In the genomic region with DNA sequence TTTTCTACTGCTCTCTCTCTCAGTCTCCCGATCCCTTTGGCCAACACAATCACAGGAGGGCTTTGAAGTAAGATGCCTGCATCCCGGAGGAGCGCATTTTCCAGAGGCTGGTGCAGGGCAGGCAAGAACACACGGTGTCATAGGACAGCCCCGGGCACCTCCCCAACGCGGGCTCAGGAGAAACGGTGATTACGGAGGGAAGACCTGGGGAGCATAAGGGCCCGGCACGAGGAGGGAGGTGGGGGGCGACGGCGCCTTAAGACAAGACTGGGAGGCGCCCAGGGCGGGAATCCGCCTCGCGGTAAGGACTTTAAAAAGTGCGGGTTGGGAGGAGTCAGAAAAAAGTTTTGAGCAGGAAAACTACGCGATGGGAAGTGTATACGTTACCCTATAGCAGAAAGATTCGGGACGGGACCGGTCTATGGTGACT, we compare ENCODE assay signal across 1 cellular context.
TF ChIP-seq lines count a peak whose summit lies in the region.

No MANE protein-coding gene starts in this region.

TF ChIP-seq in GM23338, 12 proteins besides CTCF, POLR2A, EP300 and RAD21 (continued from another document):
- TF ChIP-seq, protein P1, sequence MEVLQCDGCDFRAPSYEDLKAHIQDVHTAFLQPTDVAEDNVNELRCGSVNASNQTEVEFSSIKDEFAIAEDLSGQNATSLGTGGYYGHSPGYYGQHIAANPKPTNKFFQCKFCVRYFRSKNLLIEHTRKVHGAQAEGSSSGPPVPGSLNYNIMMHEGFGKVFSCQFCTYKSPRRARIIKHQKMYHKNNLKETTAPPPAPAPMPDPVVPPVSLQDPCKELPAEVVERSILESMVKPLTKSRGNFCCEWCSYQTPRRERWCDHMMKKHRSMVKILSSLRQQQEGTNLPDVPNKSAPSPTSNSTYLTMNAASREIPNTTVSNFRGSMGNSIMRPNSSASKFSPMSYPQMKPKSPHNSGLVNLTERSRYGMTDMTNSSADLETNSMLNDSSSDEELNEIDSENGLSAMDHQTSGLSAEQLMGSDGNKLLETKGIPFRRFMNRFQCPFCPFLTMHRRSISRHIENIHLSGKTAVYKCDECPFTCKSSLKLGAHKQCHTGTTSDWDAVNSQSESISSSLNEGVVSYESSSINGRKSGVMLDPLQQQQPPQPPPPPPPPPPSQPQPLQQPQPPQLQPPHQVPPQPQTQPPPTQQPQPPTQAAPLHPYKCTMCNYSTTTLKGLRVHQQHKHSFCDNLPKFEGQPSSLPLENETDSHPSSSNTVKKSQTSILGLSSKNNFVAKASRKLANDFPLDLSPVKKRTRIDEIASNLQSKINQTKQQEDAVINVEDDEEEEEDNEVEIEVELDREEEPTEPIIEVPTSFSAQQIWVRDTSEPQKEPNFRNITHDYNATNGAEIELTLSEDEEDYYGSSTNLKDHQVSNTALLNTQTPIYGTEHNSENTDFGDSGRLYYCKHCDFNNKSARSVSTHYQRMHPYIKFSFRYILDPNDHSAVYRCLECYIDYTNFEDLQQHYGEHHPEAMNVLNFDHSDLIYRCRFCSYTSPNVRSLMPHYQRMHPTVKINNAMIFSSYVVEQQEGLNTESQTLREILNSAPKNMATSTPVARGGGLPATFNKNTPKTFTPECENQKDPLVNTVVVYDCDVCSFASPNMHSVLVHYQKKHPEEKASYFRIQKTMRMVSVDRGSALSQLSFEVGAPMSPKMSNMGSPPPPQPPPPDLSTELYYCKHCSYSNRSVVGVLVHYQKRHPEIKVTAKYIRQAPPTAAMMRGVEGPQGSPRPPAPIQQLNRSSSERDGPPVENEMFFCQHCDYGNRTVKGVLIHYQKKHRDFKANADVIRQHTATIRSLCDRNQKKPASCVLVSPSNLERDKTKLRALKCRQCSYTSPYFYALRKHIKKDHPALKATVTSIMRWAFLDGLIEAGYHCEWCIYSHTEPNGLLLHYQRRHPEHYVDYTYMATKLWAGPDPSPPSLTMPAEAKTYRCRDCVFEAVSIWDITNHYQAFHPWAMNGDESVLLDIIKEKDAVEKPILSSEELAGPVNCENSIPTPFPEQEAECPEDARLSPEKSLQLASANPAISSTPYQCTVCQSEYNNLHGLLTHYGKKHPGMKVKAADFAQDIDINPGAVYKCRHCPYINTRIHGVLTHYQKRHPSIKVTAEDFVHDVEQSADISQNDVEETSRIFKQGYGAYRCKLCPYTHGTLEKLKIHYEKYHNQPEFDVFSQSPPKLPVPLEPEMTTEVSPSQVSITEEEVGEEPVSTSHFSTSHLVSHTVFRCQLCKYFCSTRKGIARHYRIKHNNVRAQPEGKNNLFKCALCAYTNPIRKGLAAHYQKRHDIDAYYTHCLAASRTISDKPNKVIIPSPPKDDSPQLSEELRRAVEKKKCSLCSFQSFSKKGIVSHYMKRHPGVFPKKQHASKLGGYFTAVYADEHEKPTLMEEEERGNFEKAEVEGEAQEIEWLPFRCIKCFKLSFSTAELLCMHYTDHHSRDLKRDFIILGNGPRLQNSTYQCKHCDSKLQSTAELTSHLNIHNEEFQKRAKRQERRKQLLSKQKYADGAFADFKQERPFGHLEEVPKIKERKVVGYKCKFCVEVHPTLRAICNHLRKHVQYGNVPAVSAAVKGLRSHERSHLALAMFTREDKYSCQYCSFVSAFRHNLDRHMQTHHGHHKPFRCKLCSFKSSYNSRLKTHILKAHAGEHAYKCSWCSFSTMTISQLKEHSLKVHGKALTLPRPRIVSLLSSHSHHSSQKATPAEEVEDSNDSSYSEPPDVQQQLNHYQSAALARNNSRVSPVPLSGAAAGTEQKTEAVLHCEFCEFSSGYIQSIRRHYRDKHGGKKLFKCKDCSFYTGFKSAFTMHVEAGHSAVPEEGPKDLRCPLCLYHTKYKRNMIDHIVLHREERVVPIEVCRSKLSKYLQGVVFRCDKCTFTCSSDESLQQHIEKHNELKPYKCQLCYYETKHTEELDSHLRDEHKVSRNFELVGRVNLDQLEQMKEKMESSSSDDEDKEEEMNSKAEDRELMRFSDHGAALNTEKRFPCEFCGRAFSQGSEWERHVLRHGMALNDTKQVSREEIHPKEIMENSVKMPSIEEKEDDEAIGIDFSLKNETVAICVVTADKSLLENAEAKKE (CRISPR knock-in tag; IDR thresholded peaks at IDR 0.05), result no peak
- TF ChIP-seq POLR2AphosphoS5 (IDR thresholded peaks at IDR 0.05; ENCODE audit: low read depth), result no peak
- TF ChIP-seq, protein P2, sequence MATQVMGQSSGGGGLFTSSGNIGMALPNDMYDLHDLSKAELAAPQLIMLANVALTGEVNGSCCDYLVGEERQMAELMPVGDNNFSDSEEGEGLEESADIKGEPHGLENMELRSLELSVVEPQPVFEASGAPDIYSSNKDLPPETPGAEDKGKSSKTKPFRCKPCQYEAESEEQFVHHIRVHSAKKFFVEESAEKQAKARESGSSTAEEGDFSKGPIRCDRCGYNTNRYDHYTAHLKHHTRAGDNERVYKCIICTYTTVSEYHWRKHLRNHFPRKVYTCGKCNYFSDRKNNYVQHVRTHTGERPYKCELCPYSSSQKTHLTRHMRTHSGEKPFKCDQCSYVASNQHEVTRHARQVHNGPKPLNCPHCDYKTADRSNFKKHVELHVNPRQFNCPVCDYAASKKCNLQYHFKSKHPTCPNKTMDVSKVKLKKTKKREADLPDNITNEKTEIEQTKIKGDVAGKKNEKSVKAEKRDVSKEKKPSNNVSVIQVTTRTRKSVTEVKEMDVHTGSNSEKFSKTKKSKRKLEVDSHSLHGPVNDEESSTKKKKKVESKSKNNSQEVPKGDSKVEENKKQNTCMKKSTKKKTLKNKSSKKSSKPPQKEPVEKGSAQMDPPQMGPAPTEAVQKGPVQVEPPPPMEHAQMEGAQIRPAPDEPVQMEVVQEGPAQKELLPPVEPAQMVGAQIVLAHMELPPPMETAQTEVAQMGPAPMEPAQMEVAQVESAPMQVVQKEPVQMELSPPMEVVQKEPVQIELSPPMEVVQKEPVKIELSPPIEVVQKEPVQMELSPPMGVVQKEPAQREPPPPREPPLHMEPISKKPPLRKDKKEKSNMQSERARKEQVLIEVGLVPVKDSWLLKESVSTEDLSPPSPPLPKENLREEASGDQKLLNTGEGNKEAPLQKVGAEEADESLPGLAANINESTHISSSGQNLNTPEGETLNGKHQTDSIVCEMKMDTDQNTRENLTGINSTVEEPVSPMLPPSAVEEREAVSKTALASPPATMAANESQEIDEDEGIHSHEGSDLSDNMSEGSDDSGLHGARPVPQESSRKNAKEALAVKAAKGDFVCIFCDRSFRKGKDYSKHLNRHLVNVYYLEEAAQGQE (IDR thresholded peaks at IDR 0.05; ENCODE audit: unreplicated experiment), result no peak
